ENCODE assay signal across 23 cellular contexts in genomic region chr5:93090698-93091097, GRCh38.
"Had no signal": no experiment of that assay in that cellular context is flagged by ENCODE, and none has a peak within 500 bp of the region (broad histone marks: within the 10 kb centered on the region; RNA-seq: fewer than 3 reads in every experiment).

No MANE protein-coding gene starts in this region.

- DNase-seq: cerebellar nuclear complex; colonic mucosa; dermis blood vessel endothelial cell; dorsolateral prefrontal cortex; effector CD4-positive, alpha-beta T cell; effector memory CD4-positive, alpha-beta T cell; foreskin keratinocyte; hypothalamus; immature natural killer cell; islet precursor cell; kidney; kidney glomerular epithelial cell; left lung; lower lobe of right lung; mesenchymal stem cell; mucosa of descending colon had no signal

- H3K4me1 Mint-ChIP-seq: immature natural killer cell had no signal

- H3K36me3 Mint-ChIP-seq: immature natural killer cell had no signal

- H3K4me2 ChIP-seq: hepatocyte had no signal

- H3K36me3 ChIP-seq: colonic mucosa, esophagus muscularis mucosa, gastroesophageal sphincter, heart left ventricle, left lung, lower lobe of right lung had no signal

- H3K9me3 ChIP-seq: colonic mucosa, esophagus muscularis mucosa, gastroesophageal sphincter, heart left ventricle, left lung, lower lobe of right lung, mucosa of descending colon had no signal

- FAIRE-seq: endothelial cell of umbilical vein had no signal

- H3K27ac ChIP-seq: colonic mucosa, esophagus muscularis mucosa, foreskin keratinocyte, gastroesophageal sphincter, heart left ventricle, hepatocyte, left lung, lower lobe of right lung had no signal

- H3K4me1 ChIP-seq: colonic mucosa, foreskin keratinocyte, left lung, lower lobe of right lung had no signal

- H3K4me3 Mint-ChIP-seq: immature natural killer cell, mesothelial cell of epicardium had no signal

- H3K27me3 ChIP-seq: colonic mucosa, dorsolateral prefrontal cortex, esophagus muscularis mucosa, foreskin keratinocyte, gastroesophageal sphincter, heart left ventricle, hepatocyte, left lung had no signal

- H3K79me2 ChIP-seq: hepatocyte had no signal

- ATAC-seq: foreskin keratinocyte, gastroesophageal sphincter, heart left ventricle, left lung, left ventricle myocardium superior, lower lobe of right lung, mucosa of descending colon had no signal

- H3K4me3 ChIP-seq: colonic mucosa, dorsolateral prefrontal cortex, esophagus muscularis mucosa, gastroesophageal sphincter, heart left ventricle, hepatocyte, left lung, lower lobe of right lung, mucosa of descending colon had no signal

- H2AFZ ChIP-seq: hepatocyte had no signal

- H3K27ac Mint-ChIP-seq: immature natural killer cell, mesothelial cell of epicardium had no signal
